Comparison of ENCODE assay signal across 7 cellular contexts in the genomic region with DNA sequence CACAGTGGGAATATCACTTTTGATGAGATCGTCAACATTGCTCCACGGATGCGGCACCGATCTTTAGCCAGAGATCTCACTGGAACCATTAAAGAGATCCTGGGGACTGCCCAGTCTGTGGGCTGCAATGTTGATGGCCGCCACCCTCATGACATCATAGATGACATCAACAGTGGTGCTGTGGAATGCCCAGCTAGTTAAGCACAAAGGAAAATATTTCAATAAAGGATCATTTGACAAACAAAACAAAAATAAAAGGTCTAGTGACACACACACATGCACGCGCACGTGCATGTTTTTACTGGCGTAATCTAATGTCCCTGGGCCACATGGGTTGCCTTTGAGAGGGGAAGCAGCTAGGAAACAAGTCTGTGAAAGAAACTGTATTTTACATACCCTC.
DNase-seq lines count a peak whose midpoint lies in the region; ATAC-seq and TF ChIP-seq lines count a peak whose summit lies in the region.
"Not testable (repeated sequence)": the region's sequence is repeated elsewhere in the genome, so short reads cannot be mapped to it uniquely, and the experiment has no call there.

No MANE protein-coding gene starts in this region.

- H3K36me3 ChIP-seq in IMR-90 (ENCODE audit: control insufficient read depth, insufficient read depth, low read length); smooth muscle cell (ENCODE audit: low read depth): not testable (repeated sequence)

- intact Hi-C loops in IMR-90 (cut with micrococcal nuclease), result not testable (repeated sequence)

- H2BK5ac ChIP-seq in IMR-90 (ENCODE audit: low read depth, low read length, poor library complexity, severe bottlenecking), result not testable (repeated sequence)

- dilution Hi-C loops in IMR-90 (cut with HindIII; ENCODE audit: low sequenced_read_pairs, unreplicated experiment), result not testable (repeated sequence)

- no CpG with 5 or more reads among the region's 9 CpGs for WGBS in IMR-90 (ENCODE audit: extremely low coverage in 2 of 2, insufficient read length in 1 of 2), 2 experiments
- WGBS in smooth muscle cell (ENCODE audit: low lambda C conversion rate), result 73% methylated on average over 9 of the region's 9 CpGs

- H3K9me1 ChIP-seq in IMR-90 (ENCODE audit: insufficient read depth, low read length), result not testable (repeated sequence)

- CTCF ChIA-PET in IMR-90 (lab: Yijun Ruan, JAX), result interaction anchor here (0.6 kb wide), 1 partner anchor 1597 kb away, joined by 3 read pairs; no protein-coding TSS in a partner anchor

- H3K9me3 Mint-ChIP-seq in mesothelial cell of epicardium, result not testable (repeated sequence)

- not testable (repeated sequence) for H3K4me3 ChIP-seq in AG10803 (ENCODE audit: low read length); IMR-90 (ENCODE audit: insufficient read depth, low read depth, low read length); fibroblast of the aortic adventitia (ENCODE audit: low read depth, low read length); smooth muscle cell

- not testable (repeated sequence) for H3K4me3 Mint-ChIP-seq in mesothelial cell of epicardium

- not testable (repeated sequence) for ATAC-seq in IMR-90 (ENCODE audit: low read depth)

- TF ChIP-seq RAD21 in IMR-90 (IDR thresholded peaks at IDR 0.05; ENCODE audit: low read length), result not testable (repeated sequence)

- not testable (repeated sequence) for H4K20me1 ChIP-seq in IMR-90 (ENCODE audit: insufficient read depth, low read length); smooth muscle cell (ENCODE audit: low read depth)

- not testable (repeated sequence) for H2AFZ ChIP-seq in IMR-90 (replicated peaks; ENCODE audit: low read length, poor library complexity)
- H2AFZ ChIP-seq in smooth muscle cell (ENCODE audit: low read depth), result peak overlapping the region; percentile 28

- H3K27ac ChIP-seq in IMR-90 (ENCODE audit: insufficient read depth, low read length), result not testable (repeated sequence)
- H3K27ac ChIP-seq in smooth muscle cell (ENCODE audit: low read depth), result peak overlapping the region; percentile 44

- peak overlapping the region; percentile 32; the same call in 1 of the 2 replicates for H4K91ac ChIP-seq in IMR-90 (ENCODE audit: insufficient read depth, low read depth, low read length)

- not testable (repeated sequence) for H3K14ac ChIP-seq in IMR-90 (replicated peaks; ENCODE audit: low read depth, low read length)

- TF ChIP-seq POLR2A in IMR-90 (IDR thresholded peaks at IDR 0.05; ENCODE audit: low read depth, low read length), result not testable (repeated sequence)

- not testable (repeated sequence) for H2AK9ac ChIP-seq in IMR-90 (replicated peaks; ENCODE audit: low read depth, low read length, poor library complexity)

- not testable (repeated sequence) for H2AK5ac ChIP-seq in IMR-90 (ENCODE audit: low read depth, low read length)

- H4K8ac ChIP-seq in IMR-90 (ENCODE audit: low read depth in 2 of 2, low read length in 2 of 2), result peak overlapping the region; percentile 24 to 56; a peak in 1 of 4 replicates

- TF ChIP-seq CTCF in AG10803 (conservative IDR thresholded peaks at IDR 0.05; ENCODE audit: low read length); IMR-90 (conservative IDR thresholded peaks at IDR 0.05; ENCODE audit: low read depth, low read length); fibroblast of the aortic adventitia (IDR thresholded peaks at IDR 0.05; ENCODE audit: insufficient read depth, low read length); mesothelial cell of epicardium (IDR thresholded peaks at IDR 0.05; ENCODE audit: unreplicated experiment); smooth muscle cell (IDR thresholded peaks at IDR 0.05; ENCODE audit: borderline replicate concordance, insufficient read depth, poor library complexity, severe bottlenecking): not testable (repeated sequence)

- not testable (repeated sequence) for H3K9me3 ChIP-seq in IMR-90 (ENCODE audit: control insufficient read depth, insufficient read depth, low read length); smooth muscle cell (replicated peaks; ENCODE audit: low read depth)

- H3K79me1 ChIP-seq in IMR-90 (ENCODE audit: low read depth in 1 of 2, low read length in 2 of 2), result not testable (repeated sequence)

- H3K56ac ChIP-seq in IMR-90 (ENCODE audit: extremely low read depth, insufficient read depth, low read length), result not testable (repeated sequence)

- H3K27me3 ChIP-seq in IMR-90 (ENCODE audit: control insufficient read depth, insufficient read depth, low read length); smooth muscle cell (ENCODE audit: low read depth): not testable (repeated sequence)

- H3F3A ChIP-seq in smooth muscle cell (ENCODE audit: low read depth), result not testable (repeated sequence)

- peaks cover 25% of the 10 kb centered on the region for H3K4me1 Mint-ChIP-seq in mesothelial cell of epicardium

- H2BK15ac ChIP-seq in IMR-90 (ENCODE audit: low read depth, low read length), result peak overlapping the region; percentile 71; the same call in 1 of the 3 replicates

- not testable (repeated sequence) for H3K4me2 ChIP-seq in IMR-90 (ENCODE audit: low read depth, low read length); smooth muscle cell

- in situ Hi-C loops in IMR-90 (cut with MboI; ENCODE audit: low sequenced_read_pairs), result not testable (repeated sequence)

- BruUV-seq in IMR-90 (replicated peaks; lab: Mats Ljungman, UMichigan), result not testable (repeated sequence)

- H3K36me3 Mint-ChIP-seq in mesothelial cell of epicardium, result not testable (repeated sequence)

- H3K4me1 ChIP-seq in IMR-90 (ENCODE audit: control insufficient read depth, insufficient read depth, low read length); smooth muscle cell (ENCODE audit: low read depth): not testable (repeated sequence)

- H3K4ac ChIP-seq in IMR-90 (ENCODE audit: low read depth, low read length), result not testable (repeated sequence)

- not testable (repeated sequence) for H2BK20ac ChIP-seq in IMR-90 (ENCODE audit: low read depth, low read length)

- not testable (repeated sequence) for H3K79me2 ChIP-seq in smooth muscle cell (ENCODE audit: low read depth)

- peak overlapping the region; percentile 39 for H3K27ac Mint-ChIP-seq in mesothelial cell of epicardium

- peak; percentile 42 for DNase-seq in AG10803 (ENCODE audit: low read depth)
- peak; percentile 69 for DNase-seq in IMR-90
- peak; percentile 60 for DNase-seq in astrocyte of the hippocampus (ENCODE audit: low read depth, low spot score)
- DNase-seq in fibroblast of gingiva (ENCODE audit: low read depth), result peak; percentile 79
- DNase-seq in fibroblast of the aortic adventitia (ENCODE audit: low read depth), result peak; percentile 53
- not testable (repeated sequence) for DNase-seq in mesothelial cell of epicardium (ENCODE audit: low spot score in 2 of 2, unreplicated experiment in 2 of 2); smooth muscle cell (lab: John Stamatoyannopoulos, UW; ENCODE audit: unreplicated experiment)

- not testable (repeated sequence) for H3K23ac ChIP-seq in IMR-90 (ENCODE audit: low read depth, low read length)

- H3K9ac ChIP-seq in IMR-90 (ENCODE audit: low read depth, low read length), result not testable (repeated sequence)
- H3K9ac ChIP-seq in smooth muscle cell (ENCODE audit: low read depth), result peak overlapping the region; percentile 40

- H2BK120ac ChIP-seq in IMR-90 (ENCODE audit: low read depth, low read length), result not testable (repeated sequence)

- H3K27me3 Mint-ChIP-seq in mesothelial cell of epicardium (ENCODE audit: low read depth), result not testable (repeated sequence)

- peak overlapping the region; percentile 18; the same call in 1 of the 2 replicates for H3K18ac ChIP-seq in IMR-90 (ENCODE audit: low read depth, low read length)

- POLR2A ChIA-PET in IMR-90 (lab: Charles Lee; ENCODE audit: unreplicated experiment), result not testable (repeated sequence)

- not testable (repeated sequence) for H4K5ac ChIP-seq in IMR-90 (ENCODE audit: low read depth, low read length)

TF ChIP-seq in IMR-90, 13 proteins besides CTCF, POLR2A, EP300 and RAD21:
- peak; percentile 77 for TF ChIP-seq BHLHE40 (IDR thresholded peaks at IDR 0.05; ENCODE audit: low read depth, low read length)
TF ChIP-seq in IMR-90: peak in this region for 1; not testable (repeated sequence) for 12.
